ENCODE assay signal across 19 cellular contexts in genomic region chr2:62824378-62824777, GRCh38.
A peak's percentile ranks its signal among the peaks of the same experiment; 100 is the strongest.
DNase-seq lines count a peak whose midpoint lies in the region; ATAC-seq, FAIRE-seq and TF ChIP-seq lines count a peak whose summit lies in the region.
"Had no signal": no experiment of that assay in that cellular context is flagged by ENCODE, and none has a peak within 500 bp of the region (broad histone marks: within the 10 kb centered on the region; RNA-seq: fewer than 3 reads in every experiment).

No MANE protein-coding gene starts in this region.

- peaks cover 35% of the 10 kb centered on the region for H3K4me1 Mint-ChIP-seq in nephron
- H3K4me1 Mint-ChIP-seq in WTC11, result peaks cover 19% of the 10 kb centered on the region
- H3K4me1 Mint-ChIP-seq in natural killer cell treated with Interleukin-12 subunit alpha and Interleukin-12 subunit beta and Interleukin-15 and Interleukin-18, amount 100 ng/mL, for 72 hours (ENCODE audit: low read depth in 2 of 2), result peaks cover 0 to 6% of the 10 kb centered on the region in 2 donors
- H3K4me1 Mint-ChIP-seq: CD4-positive, alpha-beta memory T cell; IgD-negative memory B cell had no signal

- TF ChIP-seq CTCF in 22Rv1 (IDR thresholded peaks at IDR 0.05) (no peak), nephron (IDR thresholded peaks at IDR 0.05; ENCODE audit: unreplicated experiment in 3 of 3) (no peak), WTC11 (IDR thresholded peaks at IDR 0.05) (no peak)

- H3K36me3 Mint-ChIP-seq in nephron (ENCODE audit: low read depth) (peaks cover 23% of the 10 kb centered on the region), WTC11 (peaks cover 21% of the 10 kb centered on the region)
- H3K36me3 Mint-ChIP-seq in natural killer cell treated with Interleukin-12 subunit alpha and Interleukin-12 subunit beta and Interleukin-15 and Interleukin-18, amount 100 ng/mL, for 72 hours, result peaks cover 12% of the 10 kb centered on the region

- H3K27me3 Mint-ChIP-seq in nephron (ENCODE audit: low read depth) (no peaks in the 10 kb centered on the region), WTC11 (ENCODE audit: low read depth) (no peaks in the 10 kb centered on the region)
- H3K27me3 Mint-ChIP-seq in natural killer cell treated with Interleukin-12 subunit alpha and Interleukin-12 subunit beta and Interleukin-15 and Interleukin-18, amount 100 ng/mL, for 72 hours, result no peaks in the 10 kb centered on the region
- H3K27me3 Mint-ChIP-seq: CD4-positive, alpha-beta memory T cell; IgD-negative memory B cell had no signal

- H3K9me3 Mint-ChIP-seq in nephron, result peaks cover 3% of the 10 kb centered on the region
- H3K9me3 Mint-ChIP-seq in WTC11, result 0 out of 2 replicates have a peak, but pooled peaks cover 3% of the 10 kb centered on the region
- H3K9me3 Mint-ChIP-seq in natural killer cell treated with Interleukin-12 subunit alpha and Interleukin-12 subunit beta and Interleukin-15 and Interleukin-18, amount 100 ng/mL, for 72 hours, result no peaks in the 10 kb centered on the region

- TF ChIP-seq POLR2A in GM12891 (IDR thresholded peaks at IDR 0.05; ENCODE audit: low read depth, low read length), result no peak

- H3K4me3 Mint-ChIP-seq in nephron (peak overlapping the region in 1 of 3 experiments; percentile 74), WTC11 (no peak overlapping the region)
- no peak overlapping the region for H3K4me3 Mint-ChIP-seq in natural killer cell treated with Interleukin-12 subunit alpha and Interleukin-12 subunit beta and Interleukin-15 and Interleukin-18, amount 100 ng/mL, for 72 hours
- H3K4me3 Mint-ChIP-seq: CD4-positive, alpha-beta memory T cell; IgD-negative memory B cell had no signal

- ATAC-seq in HG03439 (IDR thresholded peaks at IDR 0.05; ENCODE audit: unreplicated experiment) (no peak), HG02885 (IDR thresholded peaks at IDR 0.05; ENCODE audit: poor library complexity, unreplicated experiment) (no peak), WTC11 (no peak)
- ATAC-seq in natural killer cell treated with Interleukin-12 subunit alpha and Interleukin-12 subunit beta and Interleukin-15 and Interleukin-18, amount 100 ng/mL, for 72 hours, result no peak

- POLR2A ChIA-PET in WTC11 (lab: Charles Lee), result no interaction called here

- FAIRE-seq in GM12891 (lab: Jason Lieb, UNC), result peak; percentile 5
- FAIRE-seq: GM12892, GM18507, HepG2 had no signal

- H3K27ac Mint-ChIP-seq in nephron (peak overlapping the region; percentile 27 to 61 (median 34)), WTC11 (no peak overlapping the region)
- no peak overlapping the region for H3K27ac Mint-ChIP-seq in natural killer cell treated with Interleukin-12 subunit alpha and Interleukin-12 subunit beta and Interleukin-15 and Interleukin-18, amount 100 ng/mL, for 72 hours
- H3K27ac Mint-ChIP-seq: IgD-negative memory B cell had no signal

- DNase-seq in GM12891 (ENCODE audit: insufficient read length, low spot score) (no peak), NCI-H524 (lab: John Stamatoyannopoulos, UW) (peak; percentile 56 to 84), WTC11 (ENCODE audit: low spot score) (no peak)
- no peak for DNase-seq in natural killer cell treated with Interleukin-12 subunit alpha and Interleukin-12 subunit beta and Interleukin-15 and Interleukin-18, amount 100 ng/mL, for 72 hours (ENCODE audit: low spot score)
- DNase-seq: AML-193; Calu3; CD4-positive, alpha-beta memory T cell; DMS79 treated with DMSO at 0.1 percent for 48 hours; GM23248; KBM-7 had no signal

- H3K27ac ChIP-seq in 22Rv1, result peak overlapping the region; percentile 52; the same call in 1 of the 2 replicates
- H3K27ac ChIP-seq: C4-2B, GM23248 had no signal

- CTCF ChIA-PET in WTC11 (lab: Charles Lee), result no interaction called here

TF ChIP-seq in GM12891, 5 proteins besides CTCF, POLR2A, EP300 and RAD21:
- TF ChIP-seq POLR2AphosphoS5 (IDR thresholded peaks at IDR 0.05; ENCODE audit: low read depth, low read length), result no peak
- no peak for TF ChIP-seq TAF1 (IDR thresholded peaks at IDR 0.05; ENCODE audit: low read depth, low read length)
- no peak for TF ChIP-seq SPI1 (IDR thresholded peaks at IDR 0.05; ENCODE audit: low read depth, low read length)
- TF ChIP-seq POU2F2 (IDR thresholded peaks at IDR 0.05; ENCODE audit: low read depth, low read length), result no peak
- no peak for TF ChIP-seq PAX5 (IDR thresholded peaks at IDR 0.05; ENCODE audit: insufficient read depth, low read length, severe bottlenecking)

TF ChIP-seq in WTC11, 78 proteins besides CTCF, POLR2A, EP300 and RAD21:
- TF ChIP-seq GTF2I (CRISPR knock-in tag; conservative IDR thresholded peaks at IDR 0.05) (no peak), NFYB (CRISPR knock-in tag; conservative IDR thresholded peaks at IDR 0.05; ENCODE audit: low read depth) (no peak), IRF1 (CRISPR knock-in tag; IDR thresholded peaks at IDR 0.05) (no peak), NR3C1 (CRISPR knock-in tag; conservative IDR thresholded peaks at IDR 0.05; ENCODE audit: low read depth) (no peak), SMAD3 (CRISPR knock-in tag; IDR thresholded peaks at IDR 0.05; ENCODE audit: borderline replicate concordance) (no peak), SP1 (CRISPR knock-in tag; conservative IDR thresholded peaks at IDR 0.05) (no peak), TP53 (CRISPR knock-in tag; IDR thresholded peaks at IDR 0.05) (no peak)
- TF ChIP-seq, protein P1, sequence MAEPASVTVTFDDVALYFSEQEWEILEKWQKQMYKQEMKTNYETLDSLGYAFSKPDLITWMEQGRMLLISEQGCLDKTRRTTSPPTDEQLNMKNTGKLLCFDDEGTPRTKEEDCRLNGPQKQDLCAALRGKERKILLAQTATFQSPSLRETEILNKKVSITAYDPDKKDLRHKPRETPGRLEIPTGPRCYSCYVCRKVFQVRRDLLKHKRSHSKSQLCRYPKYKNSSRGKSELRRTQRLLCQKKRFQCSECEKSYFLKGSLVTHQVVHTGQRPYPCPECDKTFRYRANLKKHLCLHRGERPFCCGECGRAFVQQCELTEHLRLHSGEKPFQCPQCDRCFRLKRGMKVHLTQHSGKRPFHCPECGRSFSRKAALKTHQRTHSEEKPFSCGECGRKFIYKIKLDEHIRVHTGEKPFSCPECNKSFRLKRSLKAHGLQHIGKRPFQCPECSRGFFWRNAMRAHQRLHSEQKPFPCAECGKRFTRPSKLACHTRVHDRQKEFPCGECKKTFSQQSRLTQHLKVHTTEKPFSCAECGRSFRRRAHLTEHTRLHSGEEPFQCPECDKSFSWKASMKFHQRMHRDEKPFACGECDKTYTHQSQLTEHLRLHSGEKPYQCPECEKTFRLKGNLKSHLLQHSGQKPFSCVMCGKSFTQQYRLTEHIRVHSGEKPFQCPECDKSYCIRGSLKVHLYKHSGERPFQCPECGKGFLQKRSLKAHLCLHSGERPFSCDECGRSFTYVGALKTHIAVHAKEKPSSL (CRISPR knock-in tag; conservative IDR thresholded peaks at IDR 0.05), result no peak
- TF ChIP-seq, protein P2, sequence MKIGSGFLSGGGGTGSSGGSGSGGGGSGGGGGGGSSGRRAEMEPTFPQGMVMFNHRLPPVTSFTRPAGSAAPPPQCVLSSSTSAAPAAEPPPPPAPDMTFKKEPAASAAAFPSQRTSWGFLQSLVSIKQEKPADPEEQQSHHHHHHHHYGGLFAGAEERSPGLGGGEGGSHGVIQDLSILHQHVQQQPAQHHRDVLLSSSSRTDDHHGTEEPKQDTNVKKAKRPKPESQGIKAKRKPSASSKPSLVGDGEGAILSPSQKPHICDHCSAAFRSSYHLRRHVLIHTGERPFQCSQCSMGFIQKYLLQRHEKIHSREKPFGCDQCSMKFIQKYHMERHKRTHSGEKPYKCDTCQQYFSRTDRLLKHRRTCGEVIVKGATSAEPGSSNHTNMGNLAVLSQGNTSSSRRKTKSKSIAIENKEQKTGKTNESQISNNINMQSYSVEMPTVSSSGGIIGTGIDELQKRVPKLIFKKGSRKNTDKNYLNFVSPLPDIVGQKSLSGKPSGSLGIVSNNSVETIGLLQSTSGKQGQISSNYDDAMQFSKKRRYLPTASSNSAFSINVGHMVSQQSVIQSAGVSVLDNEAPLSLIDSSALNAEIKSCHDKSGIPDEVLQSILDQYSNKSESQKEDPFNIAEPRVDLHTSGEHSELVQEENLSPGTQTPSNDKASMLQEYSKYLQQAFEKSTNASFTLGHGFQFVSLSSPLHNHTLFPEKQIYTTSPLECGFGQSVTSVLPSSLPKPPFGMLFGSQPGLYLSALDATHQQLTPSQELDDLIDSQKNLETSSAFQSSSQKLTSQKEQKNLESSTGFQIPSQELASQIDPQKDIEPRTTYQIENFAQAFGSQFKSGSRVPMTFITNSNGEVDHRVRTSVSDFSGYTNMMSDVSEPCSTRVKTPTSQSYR (CRISPR knock-in tag; IDR thresholded peaks at IDR 0.05), result no peak

Comparison
In these comparisons a context has a peak if more than half of its experiments do, and no peak if none do; other contexts are left out.
1. DNase-seq: peak in NCI-H524 (2 of 2); none in GM12891 (single experiment), WTC11 (single experiment) and natural killer cell treated with Interleukin-12 subunit alpha and Interleukin-12 subunit beta and Interleukin-15 and Interleukin-18, amount 100 ng/mL, for 72 hours (single experiment).
2. H3K27ac Mint-ChIP-seq: peak in nephron (3 of 3); none in WTC11 (single experiment) and natural killer cell treated with Interleukin-12 subunit alpha and Interleukin-12 subunit beta and Interleukin-15 and Interleukin-18, amount 100 ng/mL, for 72 hours (0 of 2).